Comparison of ENCODE assay signal across 8 cellular contexts in genomic region chr22:45163417-45164216, GRCh38. TPM values are rescaled to one million over a fixed set of nuclear protein-coding genes. Genes with fewer than 3 reads are reported as not detected.
DNase-seq lines count a peak whose midpoint lies in the region; ATAC-seq and TF ChIP-seq lines count a peak whose summit lies in the region.

NUP50 (plus strand) TSS chr22:45163925; CDS start chr22:45168178, 4,253 bp downstream.

- H3K27ac ChIP-seq in RWPE2 (ENCODE audit: poor library complexity, severe bottlenecking) = peak within 1 kb of the TSS; percentile 95

- peak within 1 kb of the TSS; percentile 91 for H3K27ac Mint-ChIP-seq in activated T-helper 2 cell treated with anti-CD3 and anti-CD28 coated beads, Interferon-gamma antibody, Interleukin-2, Interleukin-4, amounts not matched to agents 10 μg/mL and 5 μg/mL and 100 μg/mL, durations not matched to agents 14 hours and 24 hours and 36 hours
- H3K27ac Mint-ChIP-seq in nephron = peak within 1 kb of the TSS; percentile 89 to 96 (median 94)
- peak within 1 kb of the TSS; percentile 91 for H3K27ac Mint-ChIP-seq in stimulated activated naive CD8-positive, alpha-beta T cell treated with anti-CD3 and anti-CD28 coated beads, Interleukin-15, Interleukin-2, amounts not matched to agents 100 ng/mL and 50 ng/mL, for 24 hours

- peaks cover 42% of the 10 kb centered on the region for H3K4me1 ChIP-seq in RWPE2 (ENCODE audit: insufficient read depth, poor library complexity, severe bottlenecking)

- TF ChIP-seq CTCF in RWPE2 (IDR thresholded peaks at IDR 0.05; ENCODE audit: poor library complexity, severe bottlenecking) = no peak
- no peak for TF ChIP-seq CTCF in fibroblast of pulmonary artery (IDR thresholded peaks at IDR 0.05; ENCODE audit: low read length, missing control alignments)
- TF ChIP-seq CTCF in nephron (IDR thresholded peaks at IDR 0.05; ENCODE audit: unreplicated experiment in 3 of 3) = no peak

- peaks cover 49% of the 10 kb centered on the region for H3K4me1 Mint-ChIP-seq in activated T-helper 2 cell treated with anti-CD3 and anti-CD28 coated beads, Interferon-gamma antibody, Interleukin-2, Interleukin-4, amounts not matched to agents 10 μg/mL and 5 μg/mL and 100 μg/mL, durations not matched to agents 14 hours and 24 hours and 36 hours (ENCODE audit: low read depth)
- peaks cover 35% of the 10 kb centered on the region for H3K4me1 Mint-ChIP-seq in nephron
- peaks cover 65% of the 10 kb centered on the region for H3K4me1 Mint-ChIP-seq in stimulated activated naive CD8-positive, alpha-beta T cell treated with anti-CD3 and anti-CD28 coated beads, Interleukin-15, Interleukin-2, amounts not matched to agents 100 ng/mL and 50 ng/mL, for 24 hours (ENCODE audit: low read depth)

- H3K27me3 ChIP-seq in RWPE2 (ENCODE audit: insufficient read depth, poor library complexity, severe bottlenecking) = no peaks in the 10 kb centered on the region

- H3K9me3 Mint-ChIP-seq in activated T-helper 2 cell treated with anti-CD3 and anti-CD28 coated beads, Interferon-gamma antibody, Interleukin-2, Interleukin-4, amounts not matched to agents 10 μg/mL and 5 μg/mL and 100 μg/mL, durations not matched to agents 14 hours and 24 hours and 36 hours = no peaks in the 10 kb centered on the region
- no peaks in the 10 kb centered on the region for H3K9me3 Mint-ChIP-seq in nephron
- no peaks in the 10 kb centered on the region for H3K9me3 Mint-ChIP-seq in stimulated activated naive CD8-positive, alpha-beta T cell treated with anti-CD3 and anti-CD28 coated beads, Interleukin-15, Interleukin-2, amounts not matched to agents 100 ng/mL and 50 ng/mL, for 24 hours

- peaks cover 53% of the 10 kb centered on the region for H3K36me3 Mint-ChIP-seq in activated T-helper 2 cell treated with anti-CD3 and anti-CD28 coated beads, Interferon-gamma antibody, Interleukin-2, Interleukin-4, amounts not matched to agents 10 μg/mL and 5 μg/mL and 100 μg/mL, durations not matched to agents 14 hours and 24 hours and 36 hours (ENCODE audit: low read depth)
- H3K36me3 Mint-ChIP-seq in nephron (ENCODE audit: low read depth) = peaks cover 17% of the 10 kb centered on the region
- peaks cover 54% of the 10 kb centered on the region for H3K36me3 Mint-ChIP-seq in stimulated activated naive CD8-positive, alpha-beta T cell treated with anti-CD3 and anti-CD28 coated beads, Interleukin-15, Interleukin-2, amounts not matched to agents 100 ng/mL and 50 ng/mL, for 24 hours (ENCODE audit: low read depth)

- H3K9me3 ChIP-seq in RWPE2 (ENCODE audit: severe bottlenecking) = no peaks in the 10 kb centered on the region

- DNase-seq in EL (peak; percentile 96), GOT3 (lab: John Stamatoyannopoulos, UW) (peak; percentile 91), LoVo (ENCODE audit: low spot score) (peak; percentile 99), RWPE2 (ENCODE audit: low spot score) (peak; percentile 92), fibroblast of pulmonary artery (ENCODE audit: low read depth) (peak; percentile 98)
- peak; percentile 96 for DNase-seq in activated T-helper 2 cell treated with anti-CD3 and anti-CD28 coated beads, Interferon-gamma antibody, Interleukin-2, Interleukin-4, amounts not matched to agents 10 μg/mL and 5 μg/mL and 100 μg/mL, durations not matched to agents 14 hours and 24 hours and 36 hours (ENCODE audit: low spot score)

- intact Hi-C loops in activated T-helper 2 cell treated with anti-CD3 and anti-CD28 coated beads, Interferon-gamma antibody, Interleukin-2, Interleukin-4, amounts not matched to agents 10 μg/mL and 5 μg/mL and 100 μg/mL, durations not matched to agents 14 hours and 24 hours and 36 hours (cut with micrococcal nuclease) = no loop called here

- H3K4me3 Mint-ChIP-seq in activated T-helper 2 cell treated with anti-CD3 and anti-CD28 coated beads, Interferon-gamma antibody, Interleukin-2, Interleukin-4, amounts not matched to agents 10 μg/mL and 5 μg/mL and 100 μg/mL, durations not matched to agents 14 hours and 24 hours and 36 hours (ENCODE audit: low read depth) = peak within 1 kb of the TSS; percentile 96
- peak within 1 kb of the TSS; percentile 94 to 98 (median 98) for H3K4me3 Mint-ChIP-seq in nephron
- H3K4me3 Mint-ChIP-seq in stimulated activated naive CD8-positive, alpha-beta T cell treated with anti-CD3 and anti-CD28 coated beads, Interleukin-15, Interleukin-2, amounts not matched to agents 100 ng/mL and 50 ng/mL, for 24 hours = peak within 1 kb of the TSS; percentile 94

- no peaks in the 10 kb centered on the region for H3K27me3 Mint-ChIP-seq in activated T-helper 2 cell treated with anti-CD3 and anti-CD28 coated beads, Interferon-gamma antibody, Interleukin-2, Interleukin-4, amounts not matched to agents 10 μg/mL and 5 μg/mL and 100 μg/mL, durations not matched to agents 14 hours and 24 hours and 36 hours (ENCODE audit: low read depth)
- H3K27me3 Mint-ChIP-seq in nephron (ENCODE audit: low read depth) = no peaks in the 10 kb centered on the region
- no peaks in the 10 kb centered on the region for H3K27me3 Mint-ChIP-seq in stimulated activated naive CD8-positive, alpha-beta T cell treated with anti-CD3 and anti-CD28 coated beads, Interleukin-15, Interleukin-2, amounts not matched to agents 100 ng/mL and 50 ng/mL, for 24 hours

- H3K4me3 ChIP-seq in RWPE2 (ENCODE audit: severe bottlenecking) = peak within 1 kb of the TSS; percentile 78
- peak within 1 kb of the TSS; percentile 84 for H3K4me3 ChIP-seq in fibroblast of pulmonary artery (replicated peaks; ENCODE audit: low read depth, low read length)

- peak; percentile 52 for ATAC-seq in RWPE2 (ENCODE audit: low read depth)

- peaks cover 43% of the 10 kb centered on the region for H3K36me3 ChIP-seq in RWPE2 (ENCODE audit: low read depth)

RNA-seq across cellular contexts. Expression of gene NUP50, which starts in this region (rescaled TPM):
- 150 and 165 TPM in 2 replicates for total RNA-seq in activated T-helper 2 cell treated with anti-CD3 and anti-CD28 coated beads, Interferon-gamma antibody, Interleukin-2, Interleukin-4, amounts not matched to agents 10 μg/mL and 5 μg/mL and 100 μg/mL, durations not matched to agents 14 hours and 24 hours and 36 hours

Comparison
In these comparisons a context has a peak if more than half of its experiments do, and no peak if none do; other contexts are left out.
1. Peak in every context shown above with its lines: DNase-seq, ATAC-seq, H3K4me3 ChIP-seq and H3K27ac ChIP-seq.